In genomic region chr12:26466709-26467108, GRCh38 we compare ENCODE assay signal across 23 cellular contexts.
"Had no signal": no experiment of that assay in that cellular context is flagged by ENCODE, and none has a peak within 500 bp of the region (broad histone marks: within the 10 kb centered on the region; RNA-seq: fewer than 3 reads in every experiment).

No MANE protein-coding gene starts in this region.

- H3K36me3 ChIP-seq: gastrocnemius medialis, lower lobe of right lung, neural progenitor cell, upper lobe of right lung had no signal

- H3K27ac ChIP-seq: gastrocnemius medialis, left lung, lower lobe of right lung, neural progenitor cell, parathyroid adenoma, psoas muscle, sigmoid colon, upper lobe of right lung had no signal

- H3K4me3 ChIP-seq: gastrocnemius medialis, left lung, lower lobe of right lung, neural progenitor cell, psoas muscle, sigmoid colon, upper lobe of right lung had no signal

- H3K9ac ChIP-seq: neural progenitor cell, parathyroid adenoma had no signal

- H3K9me3 ChIP-seq: gastrocnemius medialis, left lung, lower lobe of right lung, psoas muscle, sigmoid colon, upper lobe of right lung had no signal

- H2AFZ ChIP-seq: neural progenitor cell, parathyroid adenoma had no signal

- H3K79me2 ChIP-seq: parathyroid adenoma had no signal

- H3K4me1 ChIP-seq: lower lobe of right lung, neural progenitor cell, psoas muscle, sigmoid colon, upper lobe of right lung had no signal

- H3K27me3 ChIP-seq: gastrocnemius medialis, left lung, neural progenitor cell, sigmoid colon, upper lobe of right lung had no signal

- H3K4me2 ChIP-seq: neural progenitor cell had no signal

- DNase-seq: activated CD4-positive, alpha-beta T cell treated with anti-CD3 and anti-CD28 coated beads for 36 hours; activated CD4-positive, CD25-positive, alpha-beta regulatory T cell; activated CD8-positive, alpha-beta memory T cell treated with anti-CD3 and anti-CD28 coated beads, Interleukin-2, amount 10 ng/mL, durations not matched to agents 7 days and 5 days; activated CD8-positive, alpha-beta T cell treated with anti-CD3 and anti-CD28 coated beads, Interleukin-2, amount 10 ng/mL, durations not matched to agents 7 days and 5 days; activated naive CD8-positive, alpha-beta T cell treated with anti-CD3 and anti-CD28 coated beads, Interleukin-2, amount 50 U/mL, for 24 hours; activated T-cell treated with anti-CD3 and anti-CD28 coated beads, Interleukin-2, amount 50 U/mL, for 48 hours; effector memory CD4-positive, alpha-beta T cell; gastrocnemius medialis; glutamatergic neuron; left lung; lower lobe of right lung; mesenchymal stem cell; natural killer cell; occipital lobe; psoas muscle; sigmoid colon; small intestine; stimulated activated CD4-positive, alpha-beta T cell treated with anti-CD3 and anti-CD28 coated beads, Interleukin-4, amount 100 ng/mL, for 24 hours; stimulated activated naive CD8-positive, alpha-beta T cell treated with anti-CD3 and anti-CD28 coated beads, Interleukin-15, amount 100 ng/mL, for 72 hours; substantia nigra; upper lobe of right lung had no signal
